1 cellular context compared by ENCODE assay signal in genomic region chr7:73892003-73892975, GRCh38.
A peak's percentile ranks its signal among the peaks of the same experiment; 100 is the strongest.
TF ChIP-seq lines count a peak whose summit lies in the region.

No MANE protein-coding gene starts in this region.

TF ChIP-seq in K562, 482 proteins besides CTCF, POLR2A, EP300 and RAD21 (continued from another document and continues in another):
- TF ChIP-seq THRB (CRISPR knock-in tag; conservative IDR thresholded peaks at IDR 0.05) (0 out of 2 replicates have a peak, but pooled peaks have one; percentile 52), RBM17 (IDR thresholded peaks at IDR 0.05; ENCODE audit: borderline replicate concordance, low read depth, low read length) (no peak), NFIC (IDR thresholded peaks at IDR 0.05) (peak; percentile 46), ZNF280A (IDR thresholded peaks at IDR 0.05; ENCODE audit: low read depth, partially characterized antibody) (peak; percentile 17), CBFA2T3 (IDR thresholded peaks at IDR 0.05) (peak; percentile 32; the same call in 1 of the 2 replicates), TRIM25 (IDR thresholded peaks at IDR 0.05; ENCODE audit: borderline replicate concordance) (peak; percentile 77; the same call in 1 of the 2 replicates), ZNF512 (tag; IDR thresholded peaks at IDR 0.05) (peak; percentile 99), ZNF407 (IDR thresholded peaks at IDR 0.05; ENCODE audit: low read depth) (peak; percentile 45; the same call in 1 of the 2 replicates), PHB2 (IDR thresholded peaks at IDR 0.05; ENCODE audit: low read depth) (0 out of 2 replicates have a peak, but pooled peaks have one; percentile 44), CC2D1A (IDR thresholded peaks at IDR 0.05) (0 out of 2 replicates have a peak, but pooled peaks have one; percentile 35), ZNF740 (CRISPR knock-in tag; IDR thresholded peaks at IDR 0.05) (no peak), ZNF740 (tag; IDR thresholded peaks at IDR 0.05) (no peak), TAF7 (tag; IDR thresholded peaks at IDR 0.05) (no peak), PURB (CRISPR knock-in tag; IDR thresholded peaks at IDR 0.05; ENCODE audit: low read depth) (no peak), SMARCA5 (IDR thresholded peaks at IDR 0.05) (peak; percentile 92), HBP1 (CRISPR knock-in tag; IDR thresholded peaks at IDR 0.05) (peak; percentile 79; the same call in 1 of the 2 replicates), ADNP (tag; IDR thresholded peaks at IDR 0.05) (peak; percentile 79), ZNF263 (CRISPR knock-in tag; IDR thresholded peaks at IDR 0.05; ENCODE audit: borderline replicate concordance) (0 out of 2 replicates have a peak, but pooled peaks have one; percentile 9), ZNF384 (IDR thresholded peaks at IDR 0.05; ENCODE audit: low read depth, low read length) (peak; percentile 72), ZBTB40 (IDR thresholded peaks at IDR 0.05) (peak; percentile 50), ZBTB40 (CRISPR knock-in tag; IDR thresholded peaks at IDR 0.05) (no peak), ZNF143 (CRISPR knock-in tag; IDR thresholded peaks at IDR 0.05) (no peak)
